ENCODE assay signal across 8 cellular contexts in the genomic region with DNA sequence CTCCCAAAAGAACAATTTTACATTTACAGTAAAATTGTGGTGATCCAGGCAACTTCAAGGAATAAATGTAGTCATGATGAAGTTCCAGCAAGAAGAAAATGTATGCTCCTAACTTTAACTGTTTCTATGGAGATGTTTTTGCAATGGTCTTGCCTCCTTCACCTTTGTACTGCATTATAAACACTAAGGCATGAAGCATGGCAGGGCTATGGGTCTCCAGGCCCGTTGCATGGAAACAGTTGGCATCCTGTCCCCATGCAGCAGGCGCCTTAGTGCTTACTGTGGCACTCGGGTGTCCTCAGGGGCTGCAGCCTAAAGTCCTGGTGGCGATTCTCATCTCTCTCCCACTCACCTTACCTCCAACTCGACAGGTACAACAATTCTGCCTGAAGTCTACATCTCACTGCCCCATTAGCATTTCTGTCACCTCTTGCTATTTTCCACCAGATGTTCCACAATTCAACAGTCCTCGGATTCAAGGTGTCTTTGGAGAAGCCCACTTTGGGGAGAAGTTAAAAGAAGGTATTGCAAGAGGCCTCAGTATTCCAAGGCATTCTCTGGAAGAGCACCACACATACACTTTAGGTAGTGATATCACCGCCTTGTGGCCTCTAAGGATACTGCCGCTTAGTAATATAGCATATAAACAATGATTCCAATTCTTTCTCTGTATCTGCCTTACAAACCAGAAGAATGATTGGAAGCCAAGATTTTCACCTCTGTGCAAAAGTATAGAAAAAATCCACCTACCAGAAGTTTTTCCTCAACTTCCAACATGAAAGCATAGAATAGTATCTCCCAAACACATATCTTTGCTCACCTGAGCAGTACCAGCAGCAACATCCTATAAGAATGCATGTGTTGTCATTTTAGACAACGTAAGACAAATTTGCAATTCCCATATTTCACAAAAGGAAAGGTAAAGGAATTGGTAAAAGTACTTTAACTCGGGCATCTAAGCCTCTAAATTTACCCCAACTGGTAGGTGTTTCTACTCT. TPM values are rescaled to one million over a fixed set of nuclear protein-coding genes. Genes with fewer than 3 reads are reported as not detected.
DNase-seq lines count a peak whose midpoint lies in the region; ATAC-seq, FAIRE-seq and TF ChIP-seq lines count a peak whose summit lies in the region.

No MANE protein-coding gene starts in this region.

- H4K20me1 ChIP-seq in astrocyte (ENCODE audit: insufficient read depth, low read length), result peaks cover 34% of the 10 kb centered on the region

- FAIRE-seq in astrocyte (lab: Jason Lieb, UNC), result peak; percentile 65

- no peak overlapping the region for H3K4me3 Mint-ChIP-seq in astrocyte (ENCODE audit: unreplicated experiment)

- POLR2A ChIA-PET in BJ (lab: Charles Lee), result no interaction called here

- H3K36me3 Mint-ChIP-seq in astrocyte (ENCODE audit: low read depth, unreplicated experiment), result no peaks in the 10 kb centered on the region

- peaks cover 36% of the 10 kb centered on the region for H3K4me1 ChIP-seq in astrocyte (ENCODE audit: insufficient read depth, low read length)

- intact Hi-C loops in left colon (cut with DNase I, micrococcal nuclease), result no loop called here

- ATAC-seq in GM18868 (IDR thresholded peaks at IDR 0.05; ENCODE audit: unreplicated experiment), result peak; percentile 75
- ATAC-seq in left colon, result peak; percentile 47
- ATAC-seq in GM19397 (IDR thresholded peaks at IDR 0.05; ENCODE audit: unreplicated experiment), result no peak
- no peak for ATAC-seq in HG02885 (IDR thresholded peaks at IDR 0.05; ENCODE audit: poor library complexity, unreplicated experiment)

- H3K27me3 ChIP-seq in BJ (ENCODE audit: control insufficient read depth, insufficient read depth, low read length) (no peaks in the 10 kb centered on the region), astrocyte (ENCODE audit: insufficient read depth, low read length) (no peaks in the 10 kb centered on the region)

- no peaks in the 10 kb centered on the region for H3K9me3 ChIP-seq in astrocyte (ENCODE audit: insufficient read depth, low read depth, low read length)

- H3K79me2 ChIP-seq in astrocyte (ENCODE audit: insufficient read depth, low read length), result peaks cover 42% of the 10 kb centered on the region

- TF ChIP-seq CTCF in BJ (IDR thresholded peaks at IDR 0.05; ENCODE audit: insufficient read depth, low read depth, low read length) (peak; percentile 67), astrocyte (IDR thresholded peaks at IDR 0.05; ENCODE audit: insufficient read depth, low read depth, low read length) (peak; percentile 80)

- no peak overlapping the region for H3K4me2 ChIP-seq in astrocyte (ENCODE audit: low read length)

- no peak overlapping the region for H3K27ac ChIP-seq in astrocyte (ENCODE audit: low read depth, low read length)

- no peak overlapping the region for H2AFZ ChIP-seq in astrocyte (ENCODE audit: low read depth, low read length)

- no peaks in the 10 kb centered on the region for H3K27me3 Mint-ChIP-seq in astrocyte (ENCODE audit: low read depth, unreplicated experiment)

- DNase-seq in BJ (ENCODE audit: low read depth), result no peak
- DNase-seq in NCI-H1694 (lab: John Stamatoyannopoulos, UW), result peak; percentile 52
- peak; percentile 41 for DNase-seq in astrocyte (ENCODE audit: low read depth)
- no peak for DNase-seq in left colon
- DNase-seq in NOMO-1 (lab: John Stamatoyannopoulos, UW; ENCODE audit: unreplicated experiment in 2 of 2), result no peak

- H3K9me3 Mint-ChIP-seq in astrocyte (ENCODE audit: unreplicated experiment), result no peaks in the 10 kb centered on the region

- CTCF ChIA-PET in BJ (lab: Yijun Ruan, JAX), result interaction anchor here (0.8 to 3.6 kb wide), 14 partner anchors 11 to 286 kb away, joined by 3 to 36 read pairs (median 3); no protein-coding TSS in a partner anchor

- H3K27ac Mint-ChIP-seq in astrocyte (ENCODE audit: unreplicated experiment), result no peak overlapping the region

- H3K36me3 ChIP-seq in BJ (ENCODE audit: control insufficient read depth, insufficient read depth, low read length), result no peaks in the 10 kb centered on the region
- H3K36me3 ChIP-seq in astrocyte (ENCODE audit: insufficient read depth, low read length), result no peaks in the 10 kb centered on the region

- no peak overlapping the region for H3K4me3 ChIP-seq in BJ (ENCODE audit: low read depth, low read length)
- no peak overlapping the region for H3K4me3 ChIP-seq in astrocyte (ENCODE audit: insufficient read depth, low read depth, low read length)

- H3K4me1 Mint-ChIP-seq in astrocyte (ENCODE audit: low read depth, unreplicated experiment), result peaks cover 42% of the 10 kb centered on the region

- H3K9ac ChIP-seq in astrocyte (ENCODE audit: low read length), result no peak overlapping the region

RNA-seq across cellular contexts. Expression of a gene that starts 5.1 kb away (rescaled TPM):
- polyA plus RNA-seq in BJ (2011; rRNA removed), result 2.7 and 6.8 TPM in 2 replicates
- 6.7 and 7.2 TPM in 2 replicates for polyA minus RNA-seq in BJ (2011; rRNA and poly(A)+ RNA removed)
- total RNA-seq in astrocyte (16.0 and 20.3 TPM in 2 replicates), left colon (10 to 100 TPM in 1 of 2 donors, 1 to 10 TPM in 1; 8.1 to 18.6 TPM)

Comparison
In these comparisons a context has a peak if more than half of its experiments do, and no peak if none do; other contexts are left out.
1. DNase-seq: peak in NCI-H1694 (single experiment) and astrocyte (single experiment); none in BJ (single experiment), left colon (0 of 2) and NOMO-1 (0 of 2).
2. ATAC-seq: peak in GM18868 (single experiment) and left colon (single experiment); none in GM19397 (single experiment) and HG02885 (single experiment).